ENCODE assay signal across 25 cellular contexts in genomic region chr4:116872308-116872707, GRCh38.
DNase-seq lines count a peak whose midpoint lies in the region; ATAC-seq, FAIRE-seq and TF ChIP-seq lines count a peak whose summit lies in the region.
"Had no signal": no experiment of that assay in that cellular context is flagged by ENCODE, and none has a peak within 500 bp of the region (broad histone marks: within the 10 kb centered on the region; RNA-seq: fewer than 3 reads in every experiment).

No MANE protein-coding gene starts in this region.

- TF ChIP-seq POLR2A in HepG2 (IDR thresholded peaks at IDR 0.05; ENCODE audit: insufficient read depth in 1 of 2, low read depth in 2 of 2, low read length in 2 of 2) (no peak), right lobe of liver (IDR thresholded peaks at IDR 0.05) (no peak), K562 (conservative IDR thresholded peaks at IDR 0.05) (no peak), sigmoid colon (IDR thresholded peaks at IDR 0.05) (no peak)

- H3K4me1 ChIP-seq in HepG2 (ENCODE audit: insufficient read depth, low read length) (no peaks in the 10 kb centered on the region), right lobe of liver (no peaks in the 10 kb centered on the region), K562 (replicated peaks in 1 of 2; ENCODE audit: control insufficient read depth in 2 of 2, insufficient read depth in 2 of 2, low read length in 2 of 2) (no peaks in the 10 kb centered on the region), sigmoid colon (no peaks in the 10 kb centered on the region)
- H3K4me1 ChIP-seq: BE2C, BLaER1 had no signal

- no peak for TF ChIP-seq CTCF in HepG2 (CRISPR knock-in tag; IDR thresholded peaks at IDR 0.05)
- no peak for TF ChIP-seq CTCF in right lobe of liver (IDR thresholded peaks at IDR 0.05)
- no peak for TF ChIP-seq CTCF in K562 (IDR thresholded peaks at IDR 0.05 in 2 of 3, conservative IDR thresholded peaks at IDR 0.05 in 1 of 3; ENCODE audit: insufficient read depth in 2 of 3, low read depth in 1 of 3, low read length in 3 of 3)
- no peak for TF ChIP-seq CTCF in sigmoid colon (IDR thresholded peaks at IDR 0.05)

- H3K9me3 ChIP-seq in HepG2 (ENCODE audit: low read length) = no peaks in the 10 kb centered on the region
- H3K9me3 ChIP-seq in right lobe of liver = no peaks in the 10 kb centered on the region
- H3K9me3 ChIP-seq in K562 (replicated peaks; ENCODE audit: control insufficient read depth, insufficient read depth, low read depth, low read length) = no peaks in the 10 kb centered on the region
- no peaks in the 10 kb centered on the region for H3K9me3 ChIP-seq in sigmoid colon
- H3K9me3 ChIP-seq: BE2C, BLaER1 had no signal

- H3K79me2 ChIP-seq in HepG2 (ENCODE audit: insufficient read depth, low read length) (no peaks in the 10 kb centered on the region), K562 (ENCODE audit: control insufficient read depth, insufficient read depth, low read length) (no peaks in the 10 kb centered on the region)

- no peak overlapping the region for H3K9ac ChIP-seq in HepG2 (ENCODE audit: insufficient read depth, low read depth, low read length)
- no peak overlapping the region for H3K9ac ChIP-seq in K562 (ENCODE audit: insufficient read depth in 1 of 2, low read depth in 2 of 2, low read length in 2 of 2)
- H3K9ac ChIP-seq: BLaER1 had no signal

- H3K4me3 ChIP-seq in HepG2 (replicated peaks in 1 of 3; ENCODE audit: insufficient read depth in 1 of 3, low read depth in 2 of 3, low read length in 3 of 3) (no peak overlapping the region), right lobe of liver (no peak overlapping the region), K562 (no peak overlapping the region), sigmoid colon (no peak overlapping the region)
- H3K4me3 ChIP-seq: BLaER1, GM12878 had no signal

- CTCF ChIA-PET in HepG2 (lab: Yijun Ruan, JAX; ENCODE audit: low intra/inter-chr PET ratio, low total read pairs) = no interaction called here
- CTCF ChIA-PET in K562 (lab: Yijun Ruan, JAX; ENCODE audit: low intra/inter-chr PET ratio) = no interaction called here

- H3K27me3 ChIP-seq in HepG2 (ENCODE audit: control insufficient read depth in 1 of 2, insufficient read depth in 2 of 2, low read length in 2 of 2) (no peaks in the 10 kb centered on the region; a peak in 1 of 5 replicates), right lobe of liver (no peaks in the 10 kb centered on the region), K562 (ENCODE audit: control insufficient read depth in 2 of 2, insufficient read depth in 2 of 2, low read length in 2 of 2) (no peaks in the 10 kb centered on the region), sigmoid colon (no peaks in the 10 kb centered on the region)
- H3K27me3 ChIP-seq: BE2C, BLaER1 had no signal

- in situ Hi-C loops in HepG2 (cut with HindIII; ENCODE audit: extremely low pct_ligation_motif_present, low pct_unique_long_range_greater_than_20kb) (no loop called here), K562 (cut with MboI) (no loop called here)

- DNase-seq in HepG2 (ENCODE audit: low spot score) (no peak), right lobe of liver (no peak), NCI-H446 (lab: John Stamatoyannopoulos, UW) (peak; percentile 70 to 79), K562 (ENCODE audit: extremely low read depth in 1 of 4, low spot score in 3 of 4) (no peak), sigmoid colon (no peak), hippocampal formation (lab: John Stamatoyannopoulos, UW) (no peak), NCI-H2107 (lab: John Stamatoyannopoulos, UW) (no peak)
- DNase-seq: ACHN; BE2C; C1 segment of cervical spinal cord; CD4-positive, alpha-beta memory T cell; CD4-positive, CD25-positive, alpha-beta regulatory T cell; CD8-positive, alpha-beta memory T cell; COR-L47; DMS 273 treated with DMSO at 0.1 percent for 48 hours; DMS153; DMS79; DND-41; EL; GDM1 had no signal

- no peak for FAIRE-seq in HepG2 (lab: Jason Lieb, UNC)
- no peak for FAIRE-seq in K562 (lab: Jason Lieb, UNC)
- FAIRE-seq: GM12878, GM12892, GM18507 had no signal

- no peak for TF ChIP-seq RAD21 in HepG2 (CRISPR knock-in tag; IDR thresholded peaks at IDR 0.05)
- no peak for TF ChIP-seq RAD21 in K562 (CRISPR knock-in tag; conservative IDR thresholded peaks at IDR 0.05 in 1 of 2, IDR thresholded peaks at IDR 0.05 in 1 of 2)

- POLR2A ChIA-PET in HepG2 (lab: Yijun Ruan, JAX) = no interaction called here
- POLR2A ChIA-PET in K562 (lab: Yijun Ruan, JAX) = no interaction called here

- H3K9me1 ChIP-seq in K562 (ENCODE audit: control insufficient read depth, insufficient read depth, low read length) = no peaks in the 10 kb centered on the region

- intact Hi-C loops in HepG2 (cut with micrococcal nuclease; ENCODE audit: unreplicated experiment) = no loop called here
- intact Hi-C loops in right lobe of liver (cut with DNase I) = no loop called here
- intact Hi-C loops in K562 (cut with micrococcal nuclease) = no loop called here
- intact Hi-C loops in sigmoid colon (cut with DNase I) = no loop called here

- H3K27ac ChIP-seq in HepG2 (ENCODE audit: extremely low read length, insufficient read depth, low read length) (no peak overlapping the region), right lobe of liver (no peak overlapping the region), K562 (ENCODE audit: extremely low read depth, low read depth, low read length) (no peak overlapping the region), sigmoid colon (no peak overlapping the region)
- H3K27ac ChIP-seq: 22Rv1, BLaER1 had no signal

- WGBS in HepG2 (ENCODE audit: low lambda C conversion rate) = 0% methylated on average over 1 of the region's 1 CpG
- 95% methylated on average over 1 of the region's 1 CpG for WGBS in right lobe of liver (ENCODE audit: insufficient coverage, low coverage, low lambda C conversion rate, missing lambda C conversion rate)
- 9% methylated on average over 1 of the region's 1 CpG for WGBS in K562 (ENCODE audit: insufficient coverage, low coverage, missing lambda C conversion rate)
- WGBS in sigmoid colon, 2 donors = 84 to 86% methylated on average over 1 of the region's 1 CpG

- H4K20me1 ChIP-seq in HepG2 (ENCODE audit: insufficient read depth, low read length) = no peaks in the 10 kb centered on the region
- H4K20me1 ChIP-seq in K562 (replicated peaks; ENCODE audit: control insufficient read depth, insufficient read depth, low read length) = no peaks in the 10 kb centered on the region
- H4K20me1 ChIP-seq: BLaER1 had no signal

- TF ChIP-seq EP300 in HepG2 (IDR thresholded peaks at IDR 0.05; ENCODE audit: low read depth in 2 of 2, low read length in 2 of 2) (no peak), HepG2 (CRISPR knock-in tag; IDR thresholded peaks at IDR 0.05; ENCODE audit: borderline replicate concordance) (no peak), K562 (IDR thresholded peaks at IDR 0.05; ENCODE audit: low read length) (no peak), sigmoid colon (IDR thresholded peaks at IDR 0.05) (no peak)

- H2AFZ ChIP-seq in HepG2 (ENCODE audit: low read length) (no peak overlapping the region), K562 (ENCODE audit: low read depth, low read length) (no peak overlapping the region)

- no peak for ATAC-seq in HepG2
- ATAC-seq in right lobe of liver = no peak
- no peak for ATAC-seq in K562
- ATAC-seq: GM12878 had no signal

- BruUV-seq in HepG2 (replicated peaks; lab: Mats Ljungman, UMichigan) = no TSS peak
- BruUV-seq in K562 (replicated peaks; lab: Mats Ljungman, UMichigan) = no TSS peak

- H3K4me2 ChIP-seq in HepG2 (ENCODE audit: low read depth, low read length) = no peak overlapping the region
- H3K4me2 ChIP-seq in K562 (ENCODE audit: insufficient read depth, low read length) = no peak overlapping the region
- H3K4me2 ChIP-seq: BLaER1 had no signal

- H3K36me3 ChIP-seq in HepG2 (replicated peaks in 1 of 2; ENCODE audit: control insufficient read depth in 1 of 2, insufficient read depth in 2 of 2, low read length in 2 of 2) (no peaks in the 10 kb centered on the region), right lobe of liver (no peaks in the 10 kb centered on the region), K562 (ENCODE audit: control insufficient read depth, insufficient read depth, low read length) (no peaks in the 10 kb centered on the region), sigmoid colon (no peaks in the 10 kb centered on the region)
- H3K36me3 ChIP-seq: BE2C, BLaER1 had no signal

TF ChIP-seq in HepG2, 621 proteins besides CTCF, POLR2A, EP300 and RAD21:
- TF ChIP-seq MAFF (IDR thresholded peaks at IDR 0.05; ENCODE audit: low read depth, low read length) = peak; percentile 79
- TF ChIP-seq MAFK (conservative IDR thresholded peaks at IDR 0.05 in 1 of 2, IDR thresholded peaks at IDR 0.05 in 1 of 2; ENCODE audit: low read length in 2 of 2) = peak; percentile 72 to 87
- TF ChIP-seq, protein P1, sequence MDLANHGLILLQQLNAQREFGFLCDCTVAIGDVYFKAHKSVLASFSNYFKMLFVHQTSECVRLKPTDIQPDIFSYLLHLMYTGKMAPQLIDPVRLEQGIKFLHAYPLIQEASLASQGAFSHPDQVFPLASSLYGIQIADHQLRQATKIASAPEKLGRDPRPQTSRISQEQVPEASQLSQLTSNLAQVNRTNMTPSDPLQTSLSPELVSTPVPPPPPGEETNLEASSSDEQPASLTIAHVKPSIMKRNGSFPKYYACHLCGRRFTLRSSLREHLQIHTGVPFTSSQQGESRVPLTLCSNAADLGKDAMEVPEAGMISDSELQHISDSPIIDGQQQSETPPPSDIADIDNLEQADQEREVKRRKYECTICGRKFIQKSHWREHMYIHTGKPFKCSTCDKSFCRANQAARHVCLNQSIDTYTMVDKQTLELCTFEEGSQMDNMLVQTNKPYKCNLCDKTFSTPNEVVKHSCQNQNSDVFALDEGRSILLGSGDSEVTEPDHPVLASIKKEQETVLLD (CRISPR knock-in tag; IDR thresholded peaks at IDR 0.05; ENCODE audit: low read depth) = no peak

TF ChIP-seq in K562, 482 proteins besides CTCF, POLR2A, EP300 and RAD21 (continues in another document):
- TF ChIP-seq MITF (IDR thresholded peaks at IDR 0.05) (no peak), ZNF316 (IDR thresholded peaks at IDR 0.05) (peak; percentile 40; the same call in 1 of the 2 replicates)

Comparison
In these comparisons a context has a peak if more than half of its experiments do, and no peak if none do; other contexts are left out.
1. DNase-seq: peak in NCI-H446 (2 of 2); none in HepG2 (single experiment), right lobe of liver (0 of 3), K562 (0 of 4), sigmoid colon (single experiment), hippocampal formation (0 of 2) and NCI-H2107 (single experiment).
2. Of the 241 proteins assayed by ChIP-seq in both HepG2 and K562: peak only in HepG2: none; only in K562: MAFG; in both: MAFF and MAFK; in neither: 238.